Comparison of ENCODE assay signal across 16 cellular contexts in genomic region chr7:147015999-147016398, GRCh38.
"Had no signal": no experiment of that assay in that cellular context is flagged by ENCODE, and none has a peak within 500 bp of the region (broad histone marks: within the 10 kb centered on the region; RNA-seq: fewer than 3 reads in every experiment).

No MANE protein-coding gene starts in this region.

- ATAC-seq: foreskin keratinocyte, gastroesophageal sphincter, heart left ventricle, left cardiac atrium, left lung, left ventricle myocardium superior, lower lobe of right lung, mucosa of descending colon had no signal

- H3K9me3 ChIP-seq: esophagus muscularis mucosa, gastroesophageal sphincter, heart left ventricle, left lung, lower lobe of right lung had no signal

- H3K4me3 ChIP-seq: coronary artery, dorsolateral prefrontal cortex, esophagus muscularis mucosa, gastroesophageal sphincter, heart left ventricle, left lung, lower lobe of right lung, mucosa of descending colon had no signal

- DNase-seq: dermis blood vessel endothelial cell; dorsolateral prefrontal cortex; effector CD4-positive, alpha-beta T cell; effector memory CD4-positive, alpha-beta T cell; foreskin keratinocyte; heart left ventricle; hippocampal formation; left cardiac atrium; left lung; left ventricle myocardium superior; lower lobe of right lung; mesenchymal stem cell; mucosa of descending colon had no signal

- H3K27me3 ChIP-seq: dorsolateral prefrontal cortex, esophagus muscularis mucosa, foreskin keratinocyte, gastroesophageal sphincter, heart left ventricle, left lung had no signal

- H3K27ac ChIP-seq: coronary artery, dorsolateral prefrontal cortex, esophagus muscularis mucosa, foreskin keratinocyte, gastroesophageal sphincter, heart left ventricle, left lung, lower lobe of right lung had no signal

- H3K4me1 ChIP-seq: esophagus muscularis mucosa, foreskin keratinocyte, gastroesophageal sphincter, left lung, lower lobe of right lung had no signal

- H3K36me3 ChIP-seq: esophagus muscularis mucosa, gastroesophageal sphincter, heart left ventricle, left lung, lower lobe of right lung had no signal
